ENCODE assay signal across 21 cellular contexts in genomic region chr12:46888568-46888967, GRCh38.
"Had no signal": no experiment of that assay in that cellular context is flagged by ENCODE, and none has a peak within 500 bp of the region (broad histone marks: within the 10 kb centered on the region; RNA-seq: fewer than 3 reads in every experiment).

No MANE protein-coding gene starts in this region.

- H3K27ac ChIP-seq: colonic mucosa, esophagus muscularis mucosa, foreskin keratinocyte, gastroesophageal sphincter, heart left ventricle, hepatocyte, left lung, lower lobe of right lung had no signal

- H3K4me3 ChIP-seq: colonic mucosa, esophagus muscularis mucosa, gastroesophageal sphincter, heart left ventricle, hepatocyte, left lung, lower lobe of right lung had no signal

- H2AFZ ChIP-seq: hepatocyte had no signal

- H3K27ac Mint-ChIP-seq: dendritic cell treated with granulocyte-macrophage colony-stimulating factor and Interleukin-4, amounts not matched to agents 40 ng/mL and 50 ng/mL, for 4 days had no signal

- H3K9me3 ChIP-seq: colonic mucosa, esophagus muscularis mucosa, lower lobe of right lung had no signal

- H3K27me3 ChIP-seq: colonic mucosa, esophagus muscularis mucosa, foreskin keratinocyte, gastroesophageal sphincter, heart left ventricle, hepatocyte, left lung had no signal

- H3K4me2 ChIP-seq: hepatocyte had no signal

- H3K4me1 ChIP-seq: colonic mucosa, esophagus muscularis mucosa, foreskin keratinocyte, gastroesophageal sphincter, left lung, lower lobe of right lung had no signal

- H3K36me3 ChIP-seq: colonic mucosa, esophagus muscularis mucosa, gastroesophageal sphincter, heart left ventricle, left lung, lower lobe of right lung had no signal

- FAIRE-seq: endothelial cell of umbilical vein, frontal cortex, islet of Langerhans, keratinocyte had no signal

- H3K27me3 Mint-ChIP-seq: dendritic cell treated with granulocyte-macrophage colony-stimulating factor and Interleukin-4, amounts not matched to agents 40 ng/mL and 50 ng/mL, for 4 days had no signal

- ATAC-seq: foreskin keratinocyte, gastroesophageal sphincter, heart left ventricle, left cardiac atrium, left lung, left ventricle myocardium superior, lower lobe of right lung had no signal

- H3K4me3 Mint-ChIP-seq: dendritic cell treated with granulocyte-macrophage colony-stimulating factor and Interleukin-4, amounts not matched to agents 40 ng/mL and 50 ng/mL, for 4 days had no signal

- DNase-seq: colonic mucosa; cortex of kidney; effector CD4-positive, alpha-beta T cell; effector memory CD4-positive, alpha-beta T cell; foreskin keratinocyte; heart left ventricle; hypothalamus; left cardiac atrium; left lung; left ventricle myocardium superior; lower lobe of right lung; mesendoderm; midbrain had no signal

- H3K79me2 ChIP-seq: hepatocyte had no signal
